ENCODE assay signal across 27 cellular contexts in the genomic region with DNA sequence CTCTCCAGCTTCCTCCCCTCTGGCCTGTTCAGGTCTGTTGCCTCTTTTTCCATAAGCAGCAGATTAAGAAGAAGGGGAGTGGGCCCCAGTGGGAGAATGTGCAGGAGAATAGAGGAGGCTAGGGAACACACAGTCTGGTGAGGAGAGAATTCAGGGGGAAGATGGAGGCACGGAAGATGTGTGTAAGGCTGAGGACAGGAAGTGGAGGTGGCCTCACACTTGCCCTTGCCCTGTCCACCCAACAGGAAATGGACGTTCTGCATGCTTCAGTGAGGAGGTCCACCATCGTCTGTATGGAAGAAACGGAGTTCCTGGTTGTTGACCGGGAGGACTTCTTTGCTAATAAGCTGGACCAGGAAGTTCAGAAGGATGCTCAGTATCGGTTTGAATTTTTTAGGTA.
"Had no signal": no experiment of that assay in that cellular context is flagged by ENCODE, and none has a peak within 500 bp of the region (broad histone marks: within the 10 kb centered on the region; RNA-seq: fewer than 3 reads in every experiment).

No MANE protein-coding gene starts in this region.

- DNase-seq: activated CD4-positive, alpha-beta T cell treated with anti-CD3 and anti-CD28 coated beads for 4 hours; activated CD4-positive, alpha-beta T cell treated with anti-CD3 and anti-CD28 coated beads, Interleukin-2, amount 50 U/mL, for 4 hours; activated gamma-delta T cell; activated naive CD4-positive, alpha-beta T cell treated with anti-CD3 and anti-CD28 coated beads, Interleukin-2, amount 50 U/mL, for 16 hours; central memory CD4-positive, alpha-beta T cell; foreskin keratinocyte; heart left ventricle; left ventricle myocardium superior; mucosa of descending colon; nephron progenitor cell; ovary; retina; stimulated activated CD4-positive, alpha-beta T cell treated with anti-CD3 and anti-CD28 coated beads, Interleukin-1b, Interleukin-23, amount 100 ng/mL, for 48 hours; stimulated activated CD4-positive, alpha-beta T cell treated with anti-CD3 and anti-CD28 coated beads, Interleukin-4, amount 100 ng/mL, for 4 hours; stimulated activated CD8-positive, alpha-beta memory T cell treated with anti-CD3 and anti-CD28 coated beads, Interleukin-4, amount 100 ng/mL, for 48 hours; stimulated activated naive B cell treated with anti-CD40 and anti-IgM and Interleukin-4, amounts not matched to agents 10 μg/mL and 1 μg/mL and 100 μg/mL, for 72 hours; SW 1271; T-helper 9 cell; tibial artery had no signal

- H3K4me2 ChIP-seq: smooth muscle cell had no signal

- H3K27me3 ChIP-seq: breast epithelium, esophagus muscularis mucosa, ovary, suprapubic skin, tibial artery had no signal

- H3K9me3 Mint-ChIP-seq: activated T-helper 1 cell treated with anti-CD3 and anti-CD28 coated beads, Interleukin-12 subunit alpha, Interleukin-12 subunit beta, Interleukin-2, Interleukin-4 antibody, amounts not matched to agents 30 ng/mL and 10 ng/mL and 1 ng/mL, durations not matched to agents 14 hours and 24 hours and 36 hours; nephron progenitor cell; stimulated activated naive B cell treated with anti-CD40 and anti-IgM and Interleukin-4, amounts not matched to agents 10 μg/mL and 1 μg/mL and 100 μg/mL, for 72 hours; T-helper 1 cell treated with Interleukin-12 subunit alpha and Interleukin-12 subunit beta and Interleukin-4 antibody, amounts not matched to agents 30 μg/mL and 1 μg/mL, for 36 hours had no signal

- H3K4me1 Mint-ChIP-seq: stimulated activated naive B cell treated with anti-CD40 and anti-IgM and Interleukin-4, amounts not matched to agents 10 μg/mL and 1 μg/mL and 100 μg/mL, for 72 hours had no signal

- H3K4me1 ChIP-seq: breast epithelium, esophagus muscularis mucosa, foreskin keratinocyte, heart left ventricle, prostate gland, suprapubic skin, tibial artery had no signal

- H3K27ac Mint-ChIP-seq: activated T-helper 1 cell treated with anti-CD3 and anti-CD28 coated beads, Interleukin-12 subunit alpha, Interleukin-12 subunit beta, Interleukin-2, Interleukin-4 antibody, amounts not matched to agents 30 ng/mL and 10 ng/mL and 1 ng/mL, durations not matched to agents 14 hours and 24 hours and 36 hours; nephron progenitor cell; stimulated activated naive B cell treated with anti-CD40 and anti-IgM and Interleukin-4, amounts not matched to agents 10 μg/mL and 1 μg/mL and 100 μg/mL, for 72 hours; T-helper 1 cell treated with Interleukin-12 subunit alpha and Interleukin-12 subunit beta and Interleukin-4 antibody, amounts not matched to agents 30 μg/mL and 1 μg/mL, for 36 hours had no signal

- H3K4me3 ChIP-seq: breast epithelium, esophagus muscularis mucosa, heart left ventricle, mucosa of descending colon, ovary, prostate gland, smooth muscle cell, suprapubic skin, tibial artery had no signal

- H3K4me3 Mint-ChIP-seq: activated T-helper 1 cell treated with anti-CD3 and anti-CD28 coated beads, Interleukin-12 subunit alpha, Interleukin-12 subunit beta, Interleukin-2, Interleukin-4 antibody, amounts not matched to agents 30 ng/mL and 10 ng/mL and 1 ng/mL, durations not matched to agents 14 hours and 24 hours and 36 hours; nephron progenitor cell; stimulated activated naive B cell treated with anti-CD40 and anti-IgM and Interleukin-4, amounts not matched to agents 10 μg/mL and 1 μg/mL and 100 μg/mL, for 72 hours; T-helper 1 cell treated with Interleukin-12 subunit alpha and Interleukin-12 subunit beta and Interleukin-4 antibody, amounts not matched to agents 30 μg/mL and 1 μg/mL, for 36 hours had no signal

- H3K9me3 ChIP-seq: breast epithelium, esophagus muscularis mucosa, heart left ventricle, mucosa of descending colon, ovary, prostate gland, suprapubic skin, tibial artery had no signal

- H3K27ac ChIP-seq: breast epithelium, esophagus muscularis mucosa, foreskin keratinocyte, heart left ventricle, ovary, prostate gland, suprapubic skin, tibial artery, VCaP had no signal

- H3K36me3 ChIP-seq: breast epithelium, esophagus muscularis mucosa, heart left ventricle, ovary, prostate gland, suprapubic skin, tibial artery had no signal

- ATAC-seq: foreskin keratinocyte; heart left ventricle; left ventricle myocardium superior; mucosa of descending colon; stimulated activated naive B cell treated with anti-CD40 and anti-IgM and Interleukin-4, amounts not matched to agents 10 μg/mL and 1 μg/mL and 100 μg/mL, for 72 hours had no signal
